Comparison of ENCODE assay signal across 20 cellular contexts in the genomic region with DNA sequence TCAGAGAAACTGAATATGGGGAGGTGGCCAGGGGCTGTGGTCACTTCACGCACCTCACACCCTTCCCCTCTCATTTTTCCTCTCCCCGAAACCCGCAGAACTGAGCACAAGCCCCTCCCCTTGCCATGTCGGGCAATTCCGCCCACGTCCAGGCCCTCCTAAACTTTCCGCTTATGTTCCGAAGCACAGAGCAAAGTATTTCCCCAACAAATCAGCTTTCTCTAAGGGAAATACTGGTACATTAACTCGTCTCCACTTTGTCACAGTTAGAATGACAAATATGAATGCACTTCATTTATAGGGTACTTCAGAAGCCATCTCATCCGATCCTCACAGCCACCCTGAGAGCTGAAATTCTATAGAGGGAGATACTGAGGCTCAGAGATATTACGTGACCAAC.
"Had no signal": no experiment of that assay in that cellular context is flagged by ENCODE, and none has a peak within 500 bp of the region (broad histone marks: within the 10 kb centered on the region; RNA-seq: fewer than 3 reads in every experiment).

No MANE protein-coding gene starts in this region.

- H3K27me3 Mint-ChIP-seq: IgD-negative memory B cell, T-cell had no signal

- H3K36me3 Mint-ChIP-seq: IgD-negative memory B cell had no signal

- ATAC-seq: T-cell had no signal

- H3K4me3 ChIP-seq: SJSA1, SK-N-MC had no signal

- H3K27ac ChIP-seq: HL-60, SJSA1, SK-N-MC had no signal

- H3K4me3 Mint-ChIP-seq: IgD-negative memory B cell; T-cell; T-helper 1 cell treated with Interleukin-12 subunit alpha and Interleukin-12 subunit beta and Interleukin-4 antibody, amounts not matched to agents 30 μg/mL and 1 μg/mL, for 36 hours had no signal

- H3K9me3 Mint-ChIP-seq: IgD-negative memory B cell; T-cell; T-helper 1 cell treated with Interleukin-12 subunit alpha and Interleukin-12 subunit beta and Interleukin-4 antibody, amounts not matched to agents 30 μg/mL and 1 μg/mL, for 36 hours had no signal

- H3K27ac Mint-ChIP-seq: IgD-negative memory B cell; T-cell; T-helper 1 cell treated with Interleukin-12 subunit alpha and Interleukin-12 subunit beta and Interleukin-4 antibody, amounts not matched to agents 30 μg/mL and 1 μg/mL, for 36 hours had no signal

- DNase-seq: KBM-7, MV-4-11, NCI-H1048, NCI-H1436 treated with DMSO at 0.1 percent for 48 hours, NCI-H1694, NCI-H2029, NCI-H2081 treated with DMSO at 0.1 percent for 48 hours, NCI-H2171 treated with DMSO at 0.1 percent for 48 hours, NCI-H446 treated with DMSO at 0.1 percent for 48 hours, NCI-H774, Right ventricle myocardium superior, RPMI8226, SIG-M5, SW 1271, T-cell had no signal
